In the genomic region with DNA sequence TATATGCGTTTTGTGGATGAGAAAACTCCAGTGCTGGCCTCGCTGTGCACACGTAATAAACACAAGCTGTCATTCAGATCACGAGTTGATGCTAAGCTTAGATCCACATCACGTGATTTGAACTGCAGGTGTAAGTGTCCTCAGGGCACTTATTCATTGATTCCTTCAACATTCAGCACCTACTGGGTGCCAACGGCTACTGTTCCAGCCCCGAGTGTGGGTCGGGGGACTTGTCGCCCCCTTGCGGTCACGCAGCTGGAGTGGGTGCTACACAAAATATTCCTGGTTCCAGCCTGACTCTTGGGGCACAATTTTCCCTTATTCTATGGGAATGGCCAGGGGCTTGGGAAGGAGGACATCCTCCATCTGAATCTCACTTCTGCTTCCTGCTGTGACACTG, we compare ENCODE assay signal across 11 cellular contexts. TPM values are rescaled to one million over a fixed set of nuclear protein-coding genes. Genes with fewer than 3 reads are reported as not detected.
DNase-seq lines count a peak whose midpoint lies in the region; ATAC-seq and TF ChIP-seq lines count a peak whose summit lies in the region.
"Had no signal": no experiment of that assay in that cellular context is flagged by ENCODE, and none has a peak within 500 bp of the region (broad histone marks: within the 10 kb centered on the region; RNA-seq: fewer than 3 reads in every experiment).

No MANE protein-coding gene starts in this region.

- H3K27me3 ChIP-seq in Loucy (ENCODE audit: insufficient read depth, low read length, poor library complexity, severe bottlenecking), result no peaks in the 10 kb centered on the region
- H3K27me3 ChIP-seq in parathyroid adenoma (ENCODE audit: control insufficient read depth, insufficient read depth, low read length), result no peaks in the 10 kb centered on the region

- TF ChIP-seq CTCF in Loucy (conservative IDR thresholded peaks at IDR 0.05; ENCODE audit: low read length), result peak; percentile 69
- TF ChIP-seq CTCF in parathyroid adenoma (IDR thresholded peaks at IDR 0.05), result peak; percentile 48
- TF ChIP-seq CTCF in omental fat pad (IDR thresholded peaks at IDR 0.05), result no peak

- H3K27ac ChIP-seq in parathyroid adenoma, result no peak overlapping the region

- ATAC-seq in omental fat pad (ENCODE audit: low FRiP score), result no peak
- no peak for ATAC-seq in GM19395 (IDR thresholded peaks at IDR 0.05; ENCODE audit: unreplicated experiment)
- ATAC-seq in GM21619 (IDR thresholded peaks at IDR 0.05; ENCODE audit: unreplicated experiment), result no peak

- H3K36me3 ChIP-seq in Loucy (ENCODE audit: insufficient read depth, low read length), result no peaks in the 10 kb centered on the region
- no peaks in the 10 kb centered on the region for H3K36me3 ChIP-seq in parathyroid adenoma (ENCODE audit: control insufficient read depth, insufficient read depth, low read length)

- H3K4me2 ChIP-seq in Loucy (ENCODE audit: low read depth, low read length, poor library complexity, severe bottlenecking) (no peak overlapping the region), parathyroid adenoma (ENCODE audit: low read length) (no peak overlapping the region)

- no peak overlapping the region for H2AFZ ChIP-seq in Loucy (ENCODE audit: low read length)
- H2AFZ ChIP-seq in parathyroid adenoma, result no peak overlapping the region

- peak; percentile 32 for DNase-seq in NCI-H748 (lab: John Stamatoyannopoulos, UW; ENCODE audit: unreplicated experiment)
- DNase-seq in NCI-H748 treated with DMSO at 0.1 percent for 48 hours (lab: John Stamatoyannopoulos, UW), result no peak
- DNase-seq in dermis blood vessel endothelial cell, result peak; percentile 44
- DNase-seq in omental fat pad (ENCODE audit: low spot score), result no peak
- DNase-seq: CD8-positive, alpha-beta memory T cell; foreskin melanocyte; T-helper 9 cell had no signal

- H3K9me3 ChIP-seq in Loucy (ENCODE audit: insufficient read depth, low read depth, low read length) (no peaks in the 10 kb centered on the region), parathyroid adenoma (ENCODE audit: control insufficient read depth, low read length) (no peaks in the 10 kb centered on the region)

- H4K20me1 ChIP-seq in Loucy (ENCODE audit: insufficient read depth, low read length, poor library complexity, severe bottlenecking), result no peaks in the 10 kb centered on the region

- H3F3A ChIP-seq in Loucy (ENCODE audit: low read depth), result no peaks in the 10 kb centered on the region

- H3K4me3 ChIP-seq in Loucy (ENCODE audit: low read length, poor library complexity, severe bottlenecking), result no peak overlapping the region
- no peak overlapping the region for H3K4me3 ChIP-seq in parathyroid adenoma (ENCODE audit: low read depth, low read length)

- no peaks in the 10 kb centered on the region for H3K79me2 ChIP-seq in Loucy (ENCODE audit: insufficient read depth, low read length)
- H3K79me2 ChIP-seq in parathyroid adenoma, result peaks cover 5% of the 10 kb centered on the region

- peaks cover 15% of the 10 kb centered on the region for H3K4me1 ChIP-seq in Loucy (ENCODE audit: insufficient read depth, low read length, poor library complexity, severe bottlenecking)
- H3K4me1 ChIP-seq in parathyroid adenoma, result peaks cover 3% of the 10 kb centered on the region

- no peak overlapping the region for H3K9ac ChIP-seq in Loucy (ENCODE audit: low read depth, low read length, poor library complexity, severe bottlenecking)
- no peak overlapping the region for H3K9ac ChIP-seq in parathyroid adenoma

- H3K9me2 ChIP-seq in Loucy (replicated peaks; ENCODE audit: low read depth, low read length), result no peaks in the 10 kb centered on the region

RNA-seq across cellular contexts. Expression of a gene that starts 29.9 kb away (rescaled TPM):
- total RNA-seq in dermis blood vessel endothelial cell (6.6 and 8.6 TPM in 2 replicates), omental fat pad (under 1 TPM in 2 of 4 donors, not detected in 2; 0.25 to 0.72 TPM)

RNA-seq across cellular contexts. Expression of a gene that starts 32.2 kb away (rescaled TPM):
- 9.4 and 12.4 TPM in 2 replicates for total RNA-seq in dermis blood vessel endothelial cell
- total RNA-seq in omental fat pad, result 1 to 10 TPM; 1.1 to 3.5 (median 2.8) TPM

Comparison
In these comparisons a context has a peak if more than half of its experiments do, and no peak if none do; other contexts are left out.
1. DNase-seq: peak in NCI-H748 (single experiment) and dermis blood vessel endothelial cell (single experiment); none in NCI-H748 treated with DMSO at 0.1 percent for 48 hours (single experiment) and omental fat pad (single experiment).
2. CTCF ChIP-seq: peak in Loucy (single experiment) and parathyroid adenoma (single experiment); none in omental fat pad (0 of 3).